Comparison of ENCODE assay signal across 1 cellular context in genomic region chr9:136592666-136593065, GRCh38.
TF ChIP-seq lines count a peak whose summit lies in the region.

No MANE protein-coding gene starts in this region.

TF ChIP-seq in IMR-90, 13 proteins besides CTCF, POLR2A, EP300 and RAD21 (continued from another document):
- TF ChIP-seq RCOR1 (IDR thresholded peaks at IDR 0.05; ENCODE audit: insufficient replicate concordance, low read length) = no peak
- no peak for TF ChIP-seq SMC3 (IDR thresholded peaks at IDR 0.05; ENCODE audit: low read depth, low read length)
- no peak for TF ChIP-seq BHLHE40 (IDR thresholded peaks at IDR 0.05; ENCODE audit: low read depth, low read length)
- no peak for TF ChIP-seq CHD1 (IDR thresholded peaks at IDR 0.05; ENCODE audit: low read depth, low read length)
TF ChIP-seq in IMR-90: peak in this region for 0.
